In the genomic region with DNA sequence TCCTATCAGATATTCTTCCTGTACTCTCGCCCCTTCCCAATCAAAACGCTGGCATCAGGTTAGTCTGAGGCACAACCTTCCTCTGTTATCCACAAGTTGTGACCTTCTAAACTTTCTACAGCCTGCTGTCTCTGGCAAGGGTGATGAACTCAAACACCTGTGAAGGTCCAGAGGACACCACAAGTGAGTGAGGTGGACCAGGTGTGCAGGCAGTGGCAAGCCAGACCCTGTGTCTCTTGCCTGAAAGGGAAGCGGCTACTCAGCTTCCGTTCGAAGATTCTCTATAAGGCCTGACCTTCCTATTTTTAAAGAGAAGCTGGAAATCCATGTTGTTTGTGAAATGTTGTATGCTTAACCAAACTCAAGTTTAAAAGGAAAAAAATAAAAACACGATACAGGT, we compare ENCODE assay signal across 22 cellular contexts. TPM values are rescaled to one million over a fixed set of nuclear protein-coding genes. Genes with fewer than 3 reads are reported as not detected.
"Had no signal": no experiment of that assay in that cellular context is flagged by ENCODE, and none has a peak within 500 bp of the region (broad histone marks: within the 10 kb centered on the region; RNA-seq: fewer than 3 reads in every experiment).

No MANE protein-coding gene starts in this region.

- H3K36me3 ChIP-seq: esophagus squamous epithelium, left ventricle myocardium inferior, tibial nerve, vagina had no signal

- H3K4me3 ChIP-seq: body of pancreas, coronary artery, esophagus squamous epithelium, left ventricle myocardium inferior, tibial nerve, vagina had no signal

- H3K27me3 ChIP-seq: body of pancreas, tibial nerve, vagina had no signal

- H3K9me3 ChIP-seq: body of pancreas, vagina had no signal

- H3K4me1 ChIP-seq: left ventricle myocardium inferior, tibial nerve had no signal

- DNase-seq: activated B cell treated with CpG ODN at 0.5 μM for 24 hours; activated effector memory CD4-positive, alpha-beta T cell treated with anti-CD3 and anti-CD28 coated beads, Interleukin-2, amount 50 U/mL, for 16 hours; activated T-cell treated with anti-CD3 and anti-CD28 coated beads, Interleukin-2, amount 50 U/mL, for 4 hours; amygdala; effector CD4-positive, alpha-beta T cell; esophagus squamous epithelium; hypothalamus; left ventricle myocardium inferior; nucleus accumbens; posterior cingulate gyrus; stimulated activated CD4-positive, alpha-beta T cell treated with anti-CD3 and anti-CD28 coated beads, Interleukin-4, amount 100 ng/mL, for 24 hours; stimulated activated naive CD4-positive, alpha-beta T cell; substantia nigra had no signal

- H3K27ac ChIP-seq: coronary artery, left ventricle myocardium inferior, tibial nerve, vagina had no signal

RNA-seq across cellular contexts. Expression of a gene that starts 36.8 kb away (rescaled TPM):
- total RNA-seq: activated CD8-positive, alpha-beta T cell treated with anti-CD3 and anti-CD28 coated beads for 36 hours; fibroblast of villous mesenchyme; glomerular endothelial cell; kidney epithelial cell; left ventricle myocardium inferior; skeletal muscle tissue; vagina had no signal
